1 cellular context compared by ENCODE assay signal in genomic region chr1:155261888-155262673, GRCh38.
TF ChIP-seq lines count a peak whose summit lies in the region.

SCAMP3 (minus strand) TSS chr1:155262360; CDS start chr1:155262151, 209 bp downstream.

TF ChIP-seq in WTC11, 78 proteins besides CTCF, POLR2A, EP300 and RAD21 (continued from another document):
- TF ChIP-seq AR (CRISPR knock-in tag; IDR thresholded peaks at IDR 0.05) = peak; percentile 95; the same call in 1 of the 2 replicates
- TF ChIP-seq, protein P1, sequence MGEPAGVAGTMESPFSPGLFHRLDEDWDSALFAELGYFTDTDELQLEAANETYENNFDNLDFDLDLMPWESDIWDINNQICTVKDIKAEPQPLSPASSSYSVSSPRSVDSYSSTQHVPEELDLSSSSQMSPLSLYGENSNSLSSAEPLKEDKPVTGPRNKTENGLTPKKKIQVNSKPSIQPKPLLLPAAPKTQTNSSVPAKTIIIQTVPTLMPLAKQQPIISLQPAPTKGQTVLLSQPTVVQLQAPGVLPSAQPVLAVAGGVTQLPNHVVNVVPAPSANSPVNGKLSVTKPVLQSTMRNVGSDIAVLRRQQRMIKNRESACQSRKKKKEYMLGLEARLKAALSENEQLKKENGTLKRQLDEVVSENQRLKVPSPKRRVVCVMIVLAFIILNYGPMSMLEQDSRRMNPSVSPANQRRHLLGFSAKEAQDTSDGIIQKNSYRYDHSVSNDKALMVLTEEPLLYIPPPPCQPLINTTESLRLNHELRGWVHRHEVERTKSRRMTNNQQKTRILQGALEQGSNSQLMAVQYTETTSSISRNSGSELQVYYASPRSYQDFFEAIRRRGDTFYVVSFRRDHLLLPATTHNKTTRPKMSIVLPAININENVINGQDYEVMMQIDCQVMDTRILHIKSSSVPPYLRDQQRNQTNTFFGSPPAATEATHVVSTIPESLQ (CRISPR knock-in tag; IDR thresholded peaks at IDR 0.05) = no peak
- TF ChIP-seq ZNF219 (CRISPR knock-in tag; IDR thresholded peaks at IDR 0.05; ENCODE audit: borderline replicate concordance) = no peak
- no peak for TF ChIP-seq JUN (CRISPR knock-in tag; IDR thresholded peaks at IDR 0.05)
- no peak for TF ChIP-seq ZNF396 (CRISPR knock-in tag; IDR thresholded peaks at IDR 0.05; ENCODE audit: borderline replicate concordance)
- TF ChIP-seq NR3C1 (CRISPR knock-in tag; conservative IDR thresholded peaks at IDR 0.05; ENCODE audit: low read depth) = no peak
- TF ChIP-seq, protein P2, sequence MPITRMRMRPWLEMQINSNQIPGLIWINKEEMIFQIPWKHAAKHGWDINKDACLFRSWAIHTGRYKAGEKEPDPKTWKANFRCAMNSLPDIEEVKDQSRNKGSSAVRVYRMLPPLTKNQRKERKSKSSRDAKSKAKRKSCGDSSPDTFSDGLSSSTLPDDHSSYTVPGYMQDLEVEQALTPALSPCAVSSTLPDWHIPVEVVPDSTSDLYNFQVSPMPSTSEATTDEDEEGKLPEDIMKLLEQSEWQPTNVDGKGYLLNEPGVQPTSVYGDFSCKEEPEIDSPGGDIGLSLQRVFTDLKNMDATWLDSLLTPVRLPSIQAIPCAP (CRISPR knock-in tag; IDR thresholded peaks at IDR 0.05) = no peak
- no peak for TF ChIP-seq FOXJ3 (CRISPR knock-in tag; IDR thresholded peaks at IDR 0.05; ENCODE audit: borderline replicate concordance)
- peak; percentile 45; the same call in 1 of the 2 replicates for TF ChIP-seq PREB (CRISPR knock-in tag; IDR thresholded peaks at IDR 0.05; ENCODE audit: borderline replicate concordance)
- TF ChIP-seq, protein P3, sequence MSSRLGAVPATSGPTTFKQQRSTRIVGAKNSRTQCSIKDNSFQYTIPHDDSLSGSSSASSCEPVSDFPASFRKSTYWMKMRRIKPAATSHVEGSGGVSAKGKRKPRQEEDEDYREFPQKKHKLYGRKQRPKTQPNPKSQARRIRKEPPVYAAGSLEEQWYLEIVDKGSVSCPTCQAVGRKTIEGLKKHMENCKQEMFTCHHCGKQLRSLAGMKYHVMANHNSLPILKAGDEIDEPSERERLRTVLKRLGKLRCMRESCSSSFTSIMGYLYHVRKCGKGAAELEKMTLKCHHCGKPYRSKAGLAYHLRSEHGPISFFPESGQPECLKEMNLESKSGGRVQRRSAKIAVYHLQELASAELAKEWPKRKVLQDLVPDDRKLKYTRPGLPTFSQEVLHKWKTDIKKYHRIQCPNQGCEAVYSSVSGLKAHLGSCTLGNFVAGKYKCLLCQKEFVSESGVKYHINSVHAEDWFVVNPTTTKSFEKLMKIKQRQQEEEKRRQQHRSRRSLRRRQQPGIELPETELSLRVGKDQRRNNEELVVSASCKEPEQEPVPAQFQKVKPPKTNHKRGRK (CRISPR knock-in tag; IDR thresholded peaks at IDR 0.05; ENCODE audit: borderline replicate concordance) = no peak
- no peak for TF ChIP-seq ELF4 (CRISPR knock-in tag; IDR thresholded peaks at IDR 0.05; ENCODE audit: low read depth)
- peak; percentile 66; the same call in 1 of the 2 replicates for TF ChIP-seq TP53 (CRISPR knock-in tag; IDR thresholded peaks at IDR 0.05)
- peak; percentile 38; the same call in 1 of the 2 replicates for TF ChIP-seq MLX (CRISPR knock-in tag; IDR thresholded peaks at IDR 0.05)
- TF ChIP-seq SP1 (CRISPR knock-in tag; conservative IDR thresholded peaks at IDR 0.05) = peak; percentile 82
- no peak for TF ChIP-seq SMAD4 (CRISPR knock-in tag; IDR thresholded peaks at IDR 0.05)
- TF ChIP-seq, protein P4, sequence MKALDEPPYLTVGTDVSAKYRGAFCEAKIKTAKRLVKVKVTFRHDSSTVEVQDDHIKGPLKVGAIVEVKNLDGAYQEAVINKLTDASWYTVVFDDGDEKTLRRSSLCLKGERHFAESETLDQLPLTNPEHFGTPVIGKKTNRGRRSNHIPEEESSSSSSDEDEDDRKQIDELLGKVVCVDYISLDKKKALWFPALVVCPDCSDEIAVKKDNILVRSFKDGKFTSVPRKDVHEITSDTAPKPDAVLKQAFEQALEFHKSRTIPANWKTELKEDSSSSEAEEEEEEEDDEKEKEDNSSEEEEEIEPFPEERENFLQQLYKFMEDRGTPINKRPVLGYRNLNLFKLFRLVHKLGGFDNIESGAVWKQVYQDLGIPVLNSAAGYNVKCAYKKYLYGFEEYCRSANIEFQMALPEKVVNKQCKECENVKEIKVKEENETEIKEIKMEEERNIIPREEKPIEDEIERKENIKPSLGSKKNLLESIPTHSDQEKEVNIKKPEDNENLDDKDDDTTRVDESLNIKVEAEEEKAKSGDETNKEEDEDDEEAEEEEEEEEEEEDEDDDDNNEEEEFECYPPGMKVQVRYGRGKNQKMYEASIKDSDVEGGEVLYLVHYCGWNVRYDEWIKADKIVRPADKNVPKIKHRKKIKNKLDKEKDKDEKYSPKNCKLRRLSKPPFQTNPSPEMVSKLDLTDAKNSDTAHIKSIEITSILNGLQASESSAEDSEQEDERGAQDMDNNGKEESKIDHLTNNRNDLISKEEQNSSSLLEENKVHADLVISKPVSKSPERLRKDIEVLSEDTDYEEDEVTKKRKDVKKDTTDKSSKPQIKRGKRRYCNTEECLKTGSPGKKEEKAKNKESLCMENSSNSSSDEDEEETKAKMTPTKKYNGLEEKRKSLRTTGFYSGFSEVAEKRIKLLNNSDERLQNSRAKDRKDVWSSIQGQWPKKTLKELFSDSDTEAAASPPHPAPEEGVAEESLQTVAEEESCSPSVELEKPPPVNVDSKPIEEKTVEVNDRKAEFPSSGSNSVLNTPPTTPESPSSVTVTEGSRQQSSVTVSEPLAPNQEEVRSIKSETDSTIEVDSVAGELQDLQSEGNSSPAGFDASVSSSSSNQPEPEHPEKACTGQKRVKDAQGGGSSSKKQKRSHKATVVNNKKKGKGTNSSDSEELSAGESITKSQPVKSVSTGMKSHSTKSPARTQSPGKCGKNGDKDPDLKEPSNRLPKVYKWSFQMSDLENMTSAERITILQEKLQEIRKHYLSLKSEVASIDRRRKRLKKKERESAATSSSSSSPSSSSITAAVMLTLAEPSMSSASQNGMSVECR (CRISPR knock-in tag; IDR thresholded peaks at IDR 0.05; ENCODE audit: borderline replicate concordance) = peak; percentile 66; the same call in 1 of the 2 replicates
- peak; percentile 66; the same call in 1 of the 2 replicates for TF ChIP-seq RELA (CRISPR knock-in tag; IDR thresholded peaks at IDR 0.05; ENCODE audit: borderline replicate concordance)
- TF ChIP-seq IRF2 (CRISPR knock-in tag; IDR thresholded peaks at IDR 0.05; ENCODE audit: borderline replicate concordance, low read depth) = no peak
- no peak; the same call in none of the 2 replicates for TF ChIP-seq CREB1 (CRISPR knock-in tag; IDR thresholded peaks at IDR 0.05)
- no peak for TF ChIP-seq GTF2I (CRISPR knock-in tag; conservative IDR thresholded peaks at IDR 0.05)
- TF ChIP-seq, protein P5, sequence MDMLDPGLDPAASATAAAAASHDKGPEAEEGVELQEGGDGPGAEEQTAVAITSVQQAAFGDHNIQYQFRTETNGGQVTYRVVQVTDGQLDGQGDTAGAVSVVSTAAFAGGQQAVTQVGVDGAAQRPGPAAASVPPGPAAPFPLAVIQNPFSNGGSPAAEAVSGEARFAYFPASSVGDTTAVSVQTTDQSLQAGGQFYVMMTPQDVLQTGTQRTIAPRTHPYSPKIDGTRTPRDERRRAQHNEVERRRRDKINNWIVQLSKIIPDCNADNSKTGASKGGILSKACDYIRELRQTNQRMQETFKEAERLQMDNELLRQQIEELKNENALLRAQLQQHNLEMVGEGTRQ (CRISPR knock-in tag; IDR thresholded peaks at IDR 0.05) = peak; percentile 98
- no peak for TF ChIP-seq RORB (CRISPR knock-in tag; IDR thresholded peaks at IDR 0.05)
- TF ChIP-seq HMGXB4 (CRISPR knock-in tag; IDR thresholded peaks at IDR 0.05) = 0 out of 2 replicates have a peak, but pooled peaks have one; percentile 28
- TF ChIP-seq AFF4 (CRISPR knock-in tag; IDR thresholded peaks at IDR 0.05; ENCODE audit: borderline replicate concordance) = peak; percentile 86; the same call in 1 of the 2 replicates
- TF ChIP-seq FOXK1 (CRISPR knock-in tag; IDR thresholded peaks at IDR 0.05) = peak; percentile 68
- TF ChIP-seq ZNF138 (CRISPR knock-in tag; conservative IDR thresholded peaks at IDR 0.05) = no peak
- TF ChIP-seq OVOL2 (CRISPR knock-in tag; IDR thresholded peaks at IDR 0.05; ENCODE audit: borderline replicate concordance) = peak; percentile 81; the same call in 1 of the 2 replicates
- peak; percentile 86 for TF ChIP-seq TEAD1 (CRISPR knock-in tag; IDR thresholded peaks at IDR 0.05)
- TF ChIP-seq, protein P6, sequence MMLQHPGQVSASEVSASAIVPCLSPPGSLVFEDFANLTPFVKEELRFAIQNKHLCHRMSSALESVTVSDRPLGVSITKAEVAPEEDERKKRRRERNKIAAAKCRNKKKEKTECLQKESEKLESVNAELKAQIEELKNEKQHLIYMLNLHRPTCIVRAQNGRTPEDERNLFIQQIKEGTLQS (CRISPR knock-in tag; conservative IDR thresholded peaks at IDR 0.05) = no peak
- TF ChIP-seq SOX15 (CRISPR knock-in tag; IDR thresholded peaks at IDR 0.05) = no peak
